In genomic region chr12:98551787-98552186, GRCh38 we compare ENCODE assay signal across 26 cellular contexts. TPM values are rescaled to one million over a fixed set of nuclear protein-coding genes. Genes with fewer than 3 reads are reported as not detected.
A peak's percentile ranks its signal among the peaks of the same experiment; 100 is the strongest.
DNase-seq lines count a peak whose midpoint lies in the region; ATAC-seq and TF ChIP-seq lines count a peak whose summit lies in the region.
"Had no signal": no experiment of that assay in that cellular context is flagged by ENCODE, and none has a peak within 500 bp of the region (broad histone marks: within the 10 kb centered on the region; RNA-seq: fewer than 3 reads in every experiment).

No MANE protein-coding gene starts in this region.

- no peak overlapping the region for H3K4me3 Mint-ChIP-seq in activated naive CD8-positive, alpha-beta T cell treated with anti-CD3 and anti-CD28 coated beads for 36 hours
- no peak overlapping the region for H3K4me3 Mint-ChIP-seq in activated naive CD8-positive, alpha-beta T cell treated with anti-CD3 and anti-CD28 coated beads, Interleukin-2, amount 50 U/mL, for 24 hours
- H3K4me3 Mint-ChIP-seq in activated T-helper 1 cell treated with anti-CD3 and anti-CD28 coated beads, Interleukin-12 subunit alpha, Interleukin-12 subunit beta, Interleukin-2, Interleukin-4 antibody, amounts not matched to agents 30 ng/mL and 10 ng/mL and 1 ng/mL, durations not matched to agents 14 hours and 24 hours and 36 hours: no peak overlapping the region
- no peak overlapping the region for H3K4me3 Mint-ChIP-seq in activated naive CD4-positive, alpha-beta T cell treated with anti-CD3 and anti-CD28 coated beads for 36 hours
- H3K4me3 Mint-ChIP-seq: CD14-positive monocyte; CD4-positive, alpha-beta memory T cell; CD4-positive, CD25-positive, alpha-beta regulatory T cell; CD8-positive, alpha-beta memory T cell had no signal

- H3K27me3 Mint-ChIP-seq in activated naive CD8-positive, alpha-beta T cell treated with anti-CD3 and anti-CD28 coated beads for 36 hours: no peaks in the 10 kb centered on the region
- H3K27me3 Mint-ChIP-seq in activated naive CD8-positive, alpha-beta T cell treated with anti-CD3 and anti-CD28 coated beads, Interleukin-2, amount 50 U/mL, for 24 hours: no peaks in the 10 kb centered on the region
- no peaks in the 10 kb centered on the region for H3K27me3 Mint-ChIP-seq in activated T-helper 1 cell treated with anti-CD3 and anti-CD28 coated beads, Interleukin-12 subunit alpha, Interleukin-12 subunit beta, Interleukin-2, Interleukin-4 antibody, amounts not matched to agents 30 ng/mL and 10 ng/mL and 1 ng/mL, durations not matched to agents 14 hours and 24 hours and 36 hours (ENCODE audit: insufficient read depth)
- H3K27me3 Mint-ChIP-seq in activated naive CD4-positive, alpha-beta T cell treated with anti-CD3 and anti-CD28 coated beads for 36 hours (ENCODE audit: low read depth): no peaks in the 10 kb centered on the region
- H3K27me3 Mint-ChIP-seq: CD4-positive, alpha-beta memory T cell; CD4-positive, CD25-positive, alpha-beta regulatory T cell; CD8-positive, alpha-beta memory T cell had no signal

- CTCF ChIA-PET in activated naive CD4-positive, alpha-beta T cell treated with anti-CD3 and anti-CD28 coated beads for 36 hours (lab: Charles Lee): no interaction called here

- no peak overlapping the region for H2BK5ac ChIP-seq in mesendoderm (ENCODE audit: low read length)

- H3K4me1 Mint-ChIP-seq in activated naive CD8-positive, alpha-beta T cell treated with anti-CD3 and anti-CD28 coated beads for 36 hours: no peaks in the 10 kb centered on the region
- H3K4me1 Mint-ChIP-seq in activated naive CD8-positive, alpha-beta T cell treated with anti-CD3 and anti-CD28 coated beads, Interleukin-2, amount 50 U/mL, for 24 hours: peaks cover 1% of the 10 kb centered on the region
- peaks cover 6% of the 10 kb centered on the region for H3K4me1 Mint-ChIP-seq in activated T-helper 1 cell treated with anti-CD3 and anti-CD28 coated beads, Interleukin-12 subunit alpha, Interleukin-12 subunit beta, Interleukin-2, Interleukin-4 antibody, amounts not matched to agents 30 ng/mL and 10 ng/mL and 1 ng/mL, durations not matched to agents 14 hours and 24 hours and 36 hours (ENCODE audit: low read depth)
- no peaks in the 10 kb centered on the region for H3K4me1 Mint-ChIP-seq in activated naive CD4-positive, alpha-beta T cell treated with anti-CD3 and anti-CD28 coated beads for 36 hours (ENCODE audit: low read depth)
- H3K4me1 Mint-ChIP-seq: CD8-positive, alpha-beta memory T cell had no signal

- peaks cover 24% of the 10 kb centered on the region for H3K36me3 Mint-ChIP-seq in activated naive CD8-positive, alpha-beta T cell treated with anti-CD3 and anti-CD28 coated beads for 36 hours
- H3K36me3 Mint-ChIP-seq in activated naive CD8-positive, alpha-beta T cell treated with anti-CD3 and anti-CD28 coated beads, Interleukin-2, amount 50 U/mL, for 24 hours (ENCODE audit: low read depth): peaks cover 39% of the 10 kb centered on the region
- H3K36me3 Mint-ChIP-seq in activated T-helper 1 cell treated with anti-CD3 and anti-CD28 coated beads, Interleukin-12 subunit alpha, Interleukin-12 subunit beta, Interleukin-2, Interleukin-4 antibody, amounts not matched to agents 30 ng/mL and 10 ng/mL and 1 ng/mL, durations not matched to agents 14 hours and 24 hours and 36 hours (ENCODE audit: low read depth): peaks cover 27% of the 10 kb centered on the region
- peaks cover 33% of the 10 kb centered on the region for H3K36me3 Mint-ChIP-seq in activated naive CD4-positive, alpha-beta T cell treated with anti-CD3 and anti-CD28 coated beads for 36 hours (ENCODE audit: low read depth)

- WGBS in mesendoderm (ENCODE audit: extremely low coverage, insufficient coverage, low lambda C conversion rate): no CpG with 5 or more reads among the region's 3 CpGs

- no peak for DNase-seq in activated naive CD8-positive, alpha-beta T cell treated with anti-CD3 and anti-CD28 coated beads for 36 hours
- no peak for DNase-seq in activated naive CD8-positive, alpha-beta T cell treated with anti-CD3 and anti-CD28 coated beads, Interleukin-2, amount 50 U/mL, for 24 hours
- DNase-seq in activated T-helper 1 cell treated with anti-CD3 and anti-CD28 coated beads, Interleukin-12 subunit alpha, Interleukin-12 subunit beta, Interleukin-2, Interleukin-4 antibody, amounts not matched to agents 30 ng/mL and 10 ng/mL and 1 ng/mL, durations not matched to agents 14 hours and 24 hours and 36 hours (ENCODE audit: low spot score): no peak
- DNase-seq in mesendoderm (peak; percentile 22), osteoblast (ENCODE audit: insufficient read length, low spot score, missing footprints) (peak; percentile 55)
- no peak for DNase-seq in activated naive CD4-positive, alpha-beta T cell treated with anti-CD3 and anti-CD28 coated beads for 36 hours
- DNase-seq: 8988T; ACHN; BE2C; C1 segment of cervical spinal cord; CD4-positive, alpha-beta memory T cell; CD4-positive, CD25-positive, alpha-beta regulatory T cell; CD8-positive, alpha-beta memory T cell; COR-L47; DMS 273 treated with DMSO at 0.1 percent for 48 hours; DMS153; DMS53; DMS79; DND-41; EL; GDM1 had no signal

- H3K4me1 ChIP-seq in mesendoderm (ENCODE audit: control insufficient read depth, low read depth, low read length) (no peaks in the 10 kb centered on the region), osteoblast (ENCODE audit: insufficient read depth, low read length) (no peaks in the 10 kb centered on the region)
- H3K4me1 ChIP-seq: BE2C, BLaER1 had no signal

- H3K9me3 Mint-ChIP-seq in activated naive CD8-positive, alpha-beta T cell treated with anti-CD3 and anti-CD28 coated beads for 36 hours: no peaks in the 10 kb centered on the region
- H3K9me3 Mint-ChIP-seq in activated naive CD8-positive, alpha-beta T cell treated with anti-CD3 and anti-CD28 coated beads, Interleukin-2, amount 50 U/mL, for 24 hours: no peaks in the 10 kb centered on the region
- no peaks in the 10 kb centered on the region for H3K9me3 Mint-ChIP-seq in activated T-helper 1 cell treated with anti-CD3 and anti-CD28 coated beads, Interleukin-12 subunit alpha, Interleukin-12 subunit beta, Interleukin-2, Interleukin-4 antibody, amounts not matched to agents 30 ng/mL and 10 ng/mL and 1 ng/mL, durations not matched to agents 14 hours and 24 hours and 36 hours
- H3K9me3 Mint-ChIP-seq in activated naive CD4-positive, alpha-beta T cell treated with anti-CD3 and anti-CD28 coated beads for 36 hours: no peaks in the 10 kb centered on the region
- H3K9me3 Mint-ChIP-seq: CD14-positive monocyte; CD4-positive, CD25-positive, alpha-beta regulatory T cell; CD8-positive, alpha-beta memory T cell had no signal

- no peaks in the 10 kb centered on the region for H3K9me3 ChIP-seq in osteoblast (ENCODE audit: low read depth, low read length)
- H3K9me3 ChIP-seq: BE2C, BLaER1 had no signal

- H3K4ac ChIP-seq in mesendoderm (ENCODE audit: low read depth, low read length): no peak overlapping the region

- no peak overlapping the region for H2AK5ac ChIP-seq in mesendoderm (ENCODE audit: low read length)

- no peak for ATAC-seq in activated naive CD8-positive, alpha-beta T cell treated with anti-CD3 and anti-CD28 coated beads, Interleukin-2, amount 50 U/mL, for 24 hours
- ATAC-seq in GM18520 (IDR thresholded peaks at IDR 0.05; ENCODE audit: unreplicated experiment): no peak
- no peak for ATAC-seq in HG03342 (IDR thresholded peaks at IDR 0.05; ENCODE audit: unreplicated experiment)
- ATAC-seq: GM12878 had no signal

- H3K27ac Mint-ChIP-seq in activated naive CD8-positive, alpha-beta T cell treated with anti-CD3 and anti-CD28 coated beads for 36 hours: peak overlapping the region; percentile 29
- no peak overlapping the region for H3K27ac Mint-ChIP-seq in activated naive CD8-positive, alpha-beta T cell treated with anti-CD3 and anti-CD28 coated beads, Interleukin-2, amount 50 U/mL, for 24 hours
- H3K27ac Mint-ChIP-seq in activated T-helper 1 cell treated with anti-CD3 and anti-CD28 coated beads, Interleukin-12 subunit alpha, Interleukin-12 subunit beta, Interleukin-2, Interleukin-4 antibody, amounts not matched to agents 30 ng/mL and 10 ng/mL and 1 ng/mL, durations not matched to agents 14 hours and 24 hours and 36 hours: peak overlapping the region; percentile 67
- H3K27ac Mint-ChIP-seq in activated naive CD4-positive, alpha-beta T cell treated with anti-CD3 and anti-CD28 coated beads for 36 hours: no peak overlapping the region
- H3K27ac Mint-ChIP-seq: CD4-positive, alpha-beta memory T cell; CD8-positive, alpha-beta memory T cell had no signal

- no peak overlapping the region for H3K18ac ChIP-seq in mesendoderm (ENCODE audit: low read length)

- H3K9ac ChIP-seq in mesendoderm (ENCODE audit: low read length): no peak overlapping the region
- H3K9ac ChIP-seq: BLaER1 had no signal

- no peak overlapping the region for H4K5ac ChIP-seq in mesendoderm (ENCODE audit: low read length)

- H3K27me3 ChIP-seq in mesendoderm (ENCODE audit: insufficient read depth, low read length, poor library complexity): no peaks in the 10 kb centered on the region
- H3K27me3 ChIP-seq in osteoblast (ENCODE audit: insufficient read depth, low read length): no peaks in the 10 kb centered on the region
- H3K27me3 ChIP-seq: BE2C, BLaER1 had no signal

- H3K79me2 ChIP-seq in mesendoderm (ENCODE audit: control insufficient read depth, insufficient read depth, low read length) (no peaks in the 10 kb centered on the region), osteoblast (ENCODE audit: insufficient read depth, low read length) (no peaks in the 10 kb centered on the region)

- no peak overlapping the region for H3K27ac ChIP-seq in mesendoderm (ENCODE audit: low read depth, low read length)
- no peak overlapping the region for H3K27ac ChIP-seq in osteoblast (ENCODE audit: low read depth, low read length)
- H3K27ac ChIP-seq: BLaER1 had no signal

- no peak for TF ChIP-seq CTCF in osteoblast (IDR thresholded peaks at IDR 0.05; ENCODE audit: extremely low read depth, low read depth, low read length)

- H3K4me2 ChIP-seq in mesendoderm (ENCODE audit: low read length) (no peak overlapping the region), osteoblast (ENCODE audit: insufficient read depth, low read length) (no peak overlapping the region)
- H3K4me2 ChIP-seq: BLaER1 had no signal

- H2BK120ac ChIP-seq in mesendoderm (ENCODE audit: low read depth, low read length): no peak overlapping the region

- intact Hi-C loops in activated T-helper 1 cell treated with anti-CD3 and anti-CD28 coated beads, Interleukin-12 subunit alpha, Interleukin-12 subunit beta, Interleukin-2, Interleukin-4 antibody, amounts not matched to agents 30 ng/mL and 10 ng/mL and 1 ng/mL, durations not matched to agents 14 hours and 24 hours and 36 hours (cut with micrococcal nuclease): no loop called here
- intact Hi-C loops in activated naive CD4-positive, alpha-beta T cell treated with anti-CD3 and anti-CD28 coated beads for 36 hours (cut with micrococcal nuclease): no loop called here

- no peak overlapping the region for H3K56ac ChIP-seq in mesendoderm (ENCODE audit: low read length)

- H3K79me1 ChIP-seq in mesendoderm (ENCODE audit: low read length): no peaks in the 10 kb centered on the region

- H4K20me1 ChIP-seq in osteoblast (ENCODE audit: insufficient read depth, low read length): no peaks in the 10 kb centered on the region

- H2AFZ ChIP-seq in osteoblast (ENCODE audit: low read length): no peak overlapping the region

- H3K4me3 ChIP-seq in mesendoderm (ENCODE audit: low read length): no peak overlapping the region
- H3K4me3 ChIP-seq in osteoblast (ENCODE audit: insufficient read depth, low read length): no peak overlapping the region
- H3K4me3 ChIP-seq: BLaER1, GM12878 had no signal

- H2BK15ac ChIP-seq in mesendoderm (replicated peaks; ENCODE audit: low read depth): no peak overlapping the region

- H3K36me3 ChIP-seq in mesendoderm (ENCODE audit: control insufficient read depth, insufficient read depth, low read length): no peaks in the 10 kb centered on the region
- H3K36me3 ChIP-seq in osteoblast (ENCODE audit: insufficient read depth, low read length): peaks cover 27% of the 10 kb centered on the region

- H3K23ac ChIP-seq in mesendoderm (ENCODE audit: low read length): no peak overlapping the region

- H4K8ac ChIP-seq in mesendoderm (ENCODE audit: low read depth, low read length): no peak overlapping the region

RNA-seq across cellular contexts. Expression of gene TMPO, which starts 36.4 kb away (rescaled TPM):
- total RNA-seq in activated naive CD8-positive, alpha-beta T cell treated with anti-CD3 and anti-CD28 coated beads for 36 hours: 100 to 1,000 TPM; 322 to 331 TPM
- total RNA-seq in activated T-helper 1 cell treated with anti-CD3 and anti-CD28 coated beads, Interleukin-12 subunit alpha, Interleukin-12 subunit beta, Interleukin-2, Interleukin-4 antibody, amounts not matched to agents 30 ng/mL and 10 ng/mL and 1 ng/mL, durations not matched to agents 14 hours and 24 hours and 36 hours: 314 and 321 TPM in 2 replicates
- 154 TPM for polyA plus RNA-seq in mesendoderm (2013, experiment 1 of 2)
- polyA plus RNA-seq in mesendoderm (2013, experiment 2 of 2): 154 TPM
- 46.9 and 52.1 TPM in 2 replicates for total RNA-seq in osteoblast
- total RNA-seq in activated naive CD4-positive, alpha-beta T cell treated with anti-CD3 and anti-CD28 coated beads for 36 hours: 100 to 1,000 TPM; 326 to 330 TPM

RNA-seq across cellular contexts. Expression of gene SLC25A3, which starts 41.7 kb away (rescaled TPM):
- total RNA-seq in activated naive CD8-positive, alpha-beta T cell treated with anti-CD3 and anti-CD28 coated beads for 36 hours: 100 to 1,000 TPM; 762 to 789 TPM
- 570 and 580 TPM in 2 replicates for total RNA-seq in activated T-helper 1 cell treated with anti-CD3 and anti-CD28 coated beads, Interleukin-12 subunit alpha, Interleukin-12 subunit beta, Interleukin-2, Interleukin-4 antibody, amounts not matched to agents 30 ng/mL and 10 ng/mL and 1 ng/mL, durations not matched to agents 14 hours and 24 hours and 36 hours
- 545 TPM for polyA plus RNA-seq in mesendoderm (2013, experiment 1 of 2)
- polyA plus RNA-seq in mesendoderm (2013, experiment 2 of 2): 551 TPM
- total RNA-seq in osteoblast: 682 and 771 TPM in 2 replicates
- 100 to 1,000 TPM; 714 to 732 TPM for total RNA-seq in activated naive CD4-positive, alpha-beta T cell treated with anti-CD3 and anti-CD28 coated beads for 36 hours

Comparison
In these comparisons a context has a peak if more than half of its experiments do, and no peak if none do; other contexts are left out.
1. H3K27ac Mint-ChIP-seq: peak in activated naive CD8-positive, alpha-beta T cell treated with anti-CD3 and anti-CD28 coated beads for 36 hours (single experiment) and activated T-helper 1 cell treated with anti-CD3 and anti-CD28 coated beads, Interleukin-12 subunit alpha, Interleukin-12 subunit beta, Interleukin-2, Interleukin-4 antibody, amounts not matched to agents 30 ng/mL and 10 ng/mL and 1 ng/mL, durations not matched to agents 14 hours and 24 hours and 36 hours (single experiment); none in activated naive CD8-positive, alpha-beta T cell treated with anti-CD3 and anti-CD28 coated beads, Interleukin-2, amount 50 U/mL, for 24 hours (single experiment) and activated naive CD4-positive, alpha-beta T cell treated with anti-CD3 and anti-CD28 coated beads for 36 hours (single experiment).
2. DNase-seq: peak in mesendoderm (single experiment) and osteoblast (single experiment); none in activated naive CD8-positive, alpha-beta T cell treated with anti-CD3 and anti-CD28 coated beads for 36 hours (single experiment), activated naive CD8-positive, alpha-beta T cell treated with anti-CD3 and anti-CD28 coated beads, Interleukin-2, amount 50 U/mL, for 24 hours (single experiment), activated T-helper 1 cell treated with anti-CD3 and anti-CD28 coated beads, Interleukin-12 subunit alpha, Interleukin-12 subunit beta, Interleukin-2, Interleukin-4 antibody, amounts not matched to agents 30 ng/mL and 10 ng/mL and 1 ng/mL, durations not matched to agents 14 hours and 24 hours and 36 hours (single experiment) and activated naive CD4-positive, alpha-beta T cell treated with anti-CD3 and anti-CD28 coated beads for 36 hours (single experiment).